In genomic region chr1:167683641-167684502, GRCh38 we compare ENCODE assay signal across 9 cellular contexts. TPM values are rescaled to one million over a fixed set of nuclear protein-coding genes. Genes with fewer than 3 reads are reported as not detected.
A peak's percentile ranks its signal among the peaks of the same experiment; 100 is the strongest.
DNase-seq lines count a peak whose midpoint lies in the region; TF ChIP-seq lines count a peak whose summit lies in the region.
"Had no signal": no experiment of that assay in that cellular context is flagged by ENCODE, and none has a peak within 500 bp of the region (broad histone marks: within the 10 kb centered on the region; RNA-seq: fewer than 3 reads in every experiment).

No MANE protein-coding gene starts in this region.

- H3K4me1 Mint-ChIP-seq in Calu3 (ENCODE audit: low read depth, unreplicated experiment): no peaks in the 10 kb centered on the region

- no peak overlapping the region for H3K4me3 Mint-ChIP-seq in Calu3 (ENCODE audit: low read depth, unreplicated experiment)

- no peaks in the 10 kb centered on the region for H3K79me2 ChIP-seq in mammary epithelial cell (ENCODE audit: insufficient read depth, low read length)

- H3K9me3 Mint-ChIP-seq in Calu3 (ENCODE audit: low read depth, unreplicated experiment): no peaks in the 10 kb centered on the region

- H3K27me3 Mint-ChIP-seq in Calu3 (ENCODE audit: unreplicated experiment): peaks cover 60% of the 10 kb centered on the region

- DNase-seq in activated effector memory CD4-positive, alpha-beta T cell treated with anti-CD3 and anti-CD28 coated beads, Interleukin-2, amount 50 U/mL, for 16 hours: peak; percentile 58
- DNase-seq in activated effector memory CD4-positive, alpha-beta T cell treated with Interleukin-2 at 50 U/mL for 16 hours: no peak
- peak; percentile 69 for DNase-seq in mammary epithelial cell
- DNase-seq in iPS-NIHi7 (ENCODE audit: extremely low spot score): peak; percentile 87
- DNase-seq in uterus: peak in 1 of 2 donors; percentile 39
- DNase-seq in NCI-H510A treated with DMSO at 0.1 percent for 48 hours (lab: John Stamatoyannopoulos, UW): no peak
- DNase-seq in DMS 273 (lab: John Stamatoyannopoulos, UW; ENCODE audit: unreplicated experiment): no peak
- DNase-seq in Calu3: no peak
- DNase-seq: activated gamma-delta T cell had no signal

- no peak for TF ChIP-seq CTCF in mammary epithelial cell (conservative IDR thresholded peaks at IDR 0.05 in 1 of 2, IDR thresholded peaks at IDR 0.05 in 1 of 2; ENCODE audit: extremely low read depth in 1 of 2, insufficient read depth in 1 of 2, low read depth in 1 of 2, low read length in 2 of 2)
- TF ChIP-seq CTCF in uterus (IDR thresholded peaks at IDR 0.05): no peak
- no peak for TF ChIP-seq CTCF in Calu3 (IDR thresholded peaks at IDR 0.05; ENCODE audit: unreplicated experiment)

- no peaks in the 10 kb centered on the region for H3K36me3 ChIP-seq in mammary epithelial cell (ENCODE audit: insufficient read depth, low read length)
- no peaks in the 10 kb centered on the region for H3K36me3 ChIP-seq in uterus

- H3K9ac ChIP-seq in mammary epithelial cell (ENCODE audit: insufficient read depth, low read length): no peak overlapping the region

- intact Hi-C loops in mammary epithelial cell (cut with micrococcal nuclease) (loop anchor here (1.0 kb wide), 1 partner anchor 18 kb away; no protein-coding TSS in a partner anchor), uterus (cut with DNase I; ENCODE audit: low total_unique reads) (loop anchor here (10.0 kb wide), 2 partner anchors 79 to 119 kb away; no protein-coding TSS in a partner anchor), Calu3 (cut with micrococcal nuclease; ENCODE audit: unreplicated experiment) (no loop called here)

- H3K27ac ChIP-seq in mammary epithelial cell (ENCODE audit: insufficient read depth, low read depth, low read length) (peak overlapping the region; percentile 13), uterus (peak overlapping the region; percentile 25 to 38)

- H3K4me3 ChIP-seq in mammary epithelial cell (replicated peaks in 1 of 3; ENCODE audit: insufficient read depth in 1 of 3, low read depth in 2 of 3, low read length in 3 of 3) (no peak overlapping the region), uterus (no peak overlapping the region)

- BruUV-seq in mammary epithelial cell (replicated peaks; lab: Mats Ljungman, UMichigan): no TSS peak
- no TSS peak for BruUV-seq in Calu3 (replicated peaks; lab: Mats Ljungman, UMichigan)

- H3K4me1 ChIP-seq in mammary epithelial cell (ENCODE audit: insufficient read depth, low read length): peaks cover 33% of the 10 kb centered on the region
- H3K4me1 ChIP-seq in uterus: no peaks in the 10 kb centered on the region

- H3K27me3 ChIP-seq in mammary epithelial cell (ENCODE audit: insufficient read depth, low read length): no peaks in the 10 kb centered on the region
- H3K27me3 ChIP-seq in uterus: no peaks in the 10 kb centered on the region

- in situ Hi-C loops in mammary epithelial cell (cut with MboI; ENCODE audit: low sequenced_read_pairs in 2 of 2): loop anchor here in 1 of 2 donors (25.0 kb wide), 3 partner anchors 122 to 422 kb away; partner anchors contain the start of gene CREG1

- H3K36me3 Mint-ChIP-seq in Calu3 (ENCODE audit: insufficient read depth, unreplicated experiment): no peaks in the 10 kb centered on the region

- dilution Hi-C loops in mammary epithelial cell (cut with HindIII; ENCODE audit: low sequenced_read_pairs): loop anchor here (5.0 kb wide), 1 partner anchor 77 kb away; no protein-coding TSS in a partner anchor

- peak overlapping the region; percentile 82 for H2AFZ ChIP-seq in mammary epithelial cell (ENCODE audit: low read depth, low read length)

- no peaks in the 10 kb centered on the region for H3K9me3 ChIP-seq in mammary epithelial cell (replicated peaks; ENCODE audit: insufficient read depth, low read length)
- no peaks in the 10 kb centered on the region for H3K9me3 ChIP-seq in uterus

- 16% methylated on average over 15 of the region's 15 CpGs for WGBS in mammary epithelial cell (ENCODE audit: low coverage, missing lambda C conversion rate)

- H3K4me2 ChIP-seq in mammary epithelial cell (ENCODE audit: insufficient read depth, low read depth, low read length): peak overlapping the region; percentile 64

- TF ChIP-seq POLR2A in uterus (IDR thresholded peaks at IDR 0.05): no peak

- no peaks in the 10 kb centered on the region for H4K20me1 ChIP-seq in mammary epithelial cell (ENCODE audit: insufficient read depth, low read length)

- CTCF ChIA-PET in mammary epithelial cell (lab: Charles Lee; ENCODE audit: low non-redundant PET) (interaction anchor here (0.6 kb wide), 1 partner anchor 31 kb away, joined by 6 read pairs; no protein-coding TSS in a partner anchor), Calu3 (lab: Charles Lee) (no interaction called here)

- H3K27ac Mint-ChIP-seq in Calu3 (ENCODE audit: unreplicated experiment): no peak overlapping the region

RNA-seq across cellular contexts. Expression of gene MPZL1, which starts 37.9 kb away (rescaled TPM):
- total RNA-seq in mammary epithelial cell: 100 to 1,000 TPM; 148 to 227 TPM
- 107 TPM for polyA plus RNA-seq in mammary epithelial cell
- polyA minus RNA-seq in mammary epithelial cell: 148 TPM
- total RNA-seq in uterus: 100 to 1,000 TPM in 2 of 4 donors, 10 to 100 TPM in 2; 24.3 to 150 (median 82.3) TPM
- 129 and 139 TPM in 2 replicates for total RNA-seq in Calu3 (2022)

RNA-seq across cellular contexts. Expression of gene RCSD1, which starts 53.8 kb away (rescaled TPM):
- total RNA-seq in mammary epithelial cell: 1 to 10 TPM in 1 of 2 donors, under 1 TPM in 1; 0.82 to 4.0 TPM
- 3.1 TPM for polyA plus RNA-seq in mammary epithelial cell
- not detected for polyA minus RNA-seq in mammary epithelial cell
- 10 to 100 TPM in 2 of 4 donors, 1 to 10 TPM in 2; 1.8 to 21.3 (median 12.5) TPM for total RNA-seq in uterus
- total RNA-seq in Calu3 (2022): not detected in 2 replicates

Comparison
In these comparisons a context has a peak if more than half of its experiments do, and no peak if none do; other contexts are left out.
1. DNase-seq: peak in activated effector memory CD4-positive, alpha-beta T cell treated with anti-CD3 and anti-CD28 coated beads, Interleukin-2, amount 50 U/mL, for 16 hours (single experiment), mammary epithelial cell (single experiment) and iPS-NIHi7 (single experiment); none in activated effector memory CD4-positive, alpha-beta T cell treated with Interleukin-2 at 50 U/mL for 16 hours (single experiment), NCI-H510A treated with DMSO at 0.1 percent for 48 hours (single experiment), DMS 273 (single experiment) and Calu3 (single experiment).